ENCODE assay signal across 20 cellular contexts in the genomic region with DNA sequence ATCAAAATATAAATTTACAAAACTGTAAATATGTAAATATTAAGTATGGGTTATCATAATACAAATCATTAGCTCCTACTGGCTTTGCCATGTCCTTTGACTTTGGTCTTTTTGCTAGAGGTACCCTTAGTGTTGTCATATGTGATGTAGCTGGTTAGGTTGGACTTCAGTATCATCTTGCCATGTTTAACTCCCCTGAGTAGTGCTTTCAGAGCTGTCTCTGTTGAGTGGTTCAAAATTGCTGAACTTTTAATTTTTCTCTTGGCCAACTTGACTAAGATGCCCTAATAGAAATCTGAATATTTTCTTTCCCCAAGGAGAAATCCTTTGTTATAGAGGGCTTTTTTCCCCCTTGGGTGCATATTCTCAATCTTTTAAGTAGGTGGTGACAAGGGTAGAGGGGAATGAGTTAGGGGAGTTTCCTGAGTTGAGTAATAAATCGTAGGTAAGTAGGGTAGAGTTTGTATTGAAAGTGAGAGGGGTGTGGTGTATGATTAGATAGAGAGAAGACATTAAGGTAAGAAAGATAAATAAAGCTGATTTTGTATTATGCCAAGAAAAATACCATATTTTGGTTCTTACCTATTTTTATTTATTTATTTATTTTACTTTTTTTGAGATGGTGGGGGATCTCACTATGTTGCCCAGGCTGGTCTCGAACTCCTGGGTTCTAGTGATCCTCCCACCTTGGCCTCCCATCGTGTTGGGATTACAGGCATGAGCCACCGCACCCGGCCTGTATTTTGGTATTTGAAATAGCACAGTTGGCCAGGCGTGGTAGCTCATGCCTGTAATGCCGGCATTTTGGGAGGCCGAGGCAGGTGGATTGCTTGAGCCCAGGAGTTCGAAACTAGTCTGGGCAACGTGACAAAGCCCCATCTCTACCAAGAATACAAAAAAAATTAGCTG. TPM values are rescaled to one million over a fixed set of nuclear protein-coding genes. Genes with fewer than 3 reads are reported as not detected.
DNase-seq lines count a peak whose midpoint lies in the region; ATAC-seq and TF ChIP-seq lines count a peak whose summit lies in the region.
"Had no signal": no experiment of that assay in that cellular context is flagged by ENCODE, and none has a peak within 500 bp of the region (broad histone marks: within the 10 kb centered on the region; RNA-seq: fewer than 3 reads in every experiment).

No MANE protein-coding gene starts in this region.

- no peaks in the 10 kb centered on the region for H3K9me3 ChIP-seq in CD4-positive, alpha-beta T cell (ENCODE audit: control insufficient read depth, low read length)
- H3K9me3 ChIP-seq: HAP-1, SK-N-SH had no signal

- peaks cover 66% of the 10 kb centered on the region for H3K4me1 Mint-ChIP-seq in CD4-positive, alpha-beta T cell (ENCODE audit: low read depth)
- H3K4me1 Mint-ChIP-seq in activated CD4-positive, alpha-beta memory T cell treated with anti-CD3 and anti-CD28 coated beads, Interleukin-2, amount 10 ng/mL, durations not matched to agents 7 days and 5 days, result peaks cover 42% of the 10 kb centered on the region
- peaks cover 32% of the 10 kb centered on the region in 2 donors for H3K4me1 Mint-ChIP-seq in natural killer cell treated with Interleukin-12 subunit alpha and Interleukin-12 subunit beta and Interleukin-15 and Interleukin-18, amount 100 ng/mL, for 72 hours (ENCODE audit: low read depth in 2 of 2)
- H3K4me1 Mint-ChIP-seq in effector memory CD8-positive, alpha-beta T cell (ENCODE audit: low read depth in 2 of 2), result peaks cover 36 to 55% of the 10 kb centered on the region in 2 donors

- no peaks in the 10 kb centered on the region for H3K27me3 ChIP-seq in CD4-positive, alpha-beta T cell (ENCODE audit: control insufficient read depth, insufficient read depth, low read length)
- H3K27me3 ChIP-seq: brain microvascular endothelial cell had no signal

- CTCF ChIA-PET in CD4-positive, alpha-beta T cell (lab: Charles Lee), result interaction anchor here (1.1 kb wide), 1 partner anchor 10 kb away, joined by 3 read pairs; no protein-coding TSS in a partner anchor
- CTCF ChIA-PET in activated CD4-positive, alpha-beta memory T cell treated with anti-CD3 and anti-CD28 coated beads, Interleukin-2, amount 10 ng/mL, durations not matched to agents 7 days and 5 days (lab: Charles Lee), result interaction anchor here (0.6 to 1.3 kb wide), 4 partner anchors 147 to 199 kb away, joined by 3 read pairs; no protein-coding TSS in a partner anchor

- H3K4me3 Mint-ChIP-seq in CD4-positive, alpha-beta T cell, result no peak overlapping the region
- no peak overlapping the region for H3K4me3 Mint-ChIP-seq in activated CD4-positive, alpha-beta memory T cell treated with anti-CD3 and anti-CD28 coated beads, Interleukin-2, amount 10 ng/mL, durations not matched to agents 7 days and 5 days
- H3K4me3 Mint-ChIP-seq in natural killer cell treated with Interleukin-12 subunit alpha and Interleukin-12 subunit beta and Interleukin-15 and Interleukin-18, amount 100 ng/mL, for 72 hours, result no peak overlapping the region
- peak overlapping the region in 1 of 2 donors; percentile 2 for H3K4me3 Mint-ChIP-seq in effector memory CD8-positive, alpha-beta T cell

- no peaks in the 10 kb centered on the region for H3K27me3 Mint-ChIP-seq in CD4-positive, alpha-beta T cell
- no peaks in the 10 kb centered on the region for H3K27me3 Mint-ChIP-seq in activated CD4-positive, alpha-beta memory T cell treated with anti-CD3 and anti-CD28 coated beads, Interleukin-2, amount 10 ng/mL, durations not matched to agents 7 days and 5 days
- no peaks in the 10 kb centered on the region for H3K27me3 Mint-ChIP-seq in natural killer cell treated with Interleukin-12 subunit alpha and Interleukin-12 subunit beta and Interleukin-15 and Interleukin-18, amount 100 ng/mL, for 72 hours
- no peaks in the 10 kb centered on the region for H3K27me3 Mint-ChIP-seq in effector memory CD8-positive, alpha-beta T cell

- intact Hi-C loops in CD4-positive, alpha-beta T cell (cut with DNase I, micrococcal nuclease), result no loop called here

- POLR2A ChIA-PET in CD4-positive, alpha-beta T cell (lab: Charles Lee), result interaction anchor here (0.5 to 2.9 kb wide), 3 partner anchors 15 to 22 kb away, joined by 3 to 11 read pairs (median 4); a partner anchor contains a TSS
- POLR2A ChIA-PET in activated CD4-positive, alpha-beta memory T cell treated with anti-CD3 and anti-CD28 coated beads, Interleukin-2, amount 10 ng/mL, durations not matched to agents 7 days and 5 days (lab: Charles Lee), result interaction anchor here (0.8 to 1.8 kb wide), 3 partner anchors 19 to 131 kb away, joined by 3 to 8 read pairs (median 6); a partner anchor contains a TSS

- no peak for DNase-seq in activated CD4-positive, CD25-positive, alpha-beta regulatory T cell (lab: John Stamatoyannopoulos, UW)
- no peak for DNase-seq in CD4-positive, alpha-beta T cell
- DNase-seq in activated CD4-positive, alpha-beta memory T cell treated with anti-CD3 and anti-CD28 coated beads, Interleukin-2, amount 10 ng/mL, durations not matched to agents 7 days and 5 days, result no peak
- no peak for DNase-seq in natural killer cell treated with Interleukin-12 subunit alpha and Interleukin-12 subunit beta and Interleukin-15 and Interleukin-18, amount 100 ng/mL, for 72 hours (ENCODE audit: low spot score)
- no peak for DNase-seq in OCI-M1 (lab: John Stamatoyannopoulos, UW)
- no peak for DNase-seq in effector memory CD8-positive, alpha-beta T cell
- DNase-seq: 8988T; activated CD4-positive, alpha-beta T cell treated with anti-CD3 and anti-CD28 coated beads for 1 hour; brain microvascular endothelial cell; Calu3; left cardiac atrium; mesenchymal stem cell; NCI-H2107; NCI-H510A; posterior cingulate gyrus; SK-N-SH; stimulated activated CD4-positive, alpha-beta T cell treated with anti-CD3 and anti-CD28 coated beads, Interleukin-4, amount 100 ng/mL, for 1 hour had no signal

- no peaks in the 10 kb centered on the region for H3K9me3 Mint-ChIP-seq in CD4-positive, alpha-beta T cell
- no peaks in the 10 kb centered on the region for H3K9me3 Mint-ChIP-seq in activated CD4-positive, alpha-beta memory T cell treated with anti-CD3 and anti-CD28 coated beads, Interleukin-2, amount 10 ng/mL, durations not matched to agents 7 days and 5 days
- no peaks in the 10 kb centered on the region for H3K9me3 Mint-ChIP-seq in natural killer cell treated with Interleukin-12 subunit alpha and Interleukin-12 subunit beta and Interleukin-15 and Interleukin-18, amount 100 ng/mL, for 72 hours
- no peaks in the 10 kb centered on the region for H3K9me3 Mint-ChIP-seq in effector memory CD8-positive, alpha-beta T cell

- H3K36me3 Mint-ChIP-seq in CD4-positive, alpha-beta T cell (ENCODE audit: low read depth), result peaks cover 15% of the 10 kb centered on the region
- H3K36me3 Mint-ChIP-seq in activated CD4-positive, alpha-beta memory T cell treated with anti-CD3 and anti-CD28 coated beads, Interleukin-2, amount 10 ng/mL, durations not matched to agents 7 days and 5 days (ENCODE audit: low read depth), result peaks cover 16% of the 10 kb centered on the region
- no peaks in the 10 kb centered on the region for H3K36me3 Mint-ChIP-seq in natural killer cell treated with Interleukin-12 subunit alpha and Interleukin-12 subunit beta and Interleukin-15 and Interleukin-18, amount 100 ng/mL, for 72 hours
- H3K36me3 Mint-ChIP-seq in effector memory CD8-positive, alpha-beta T cell (ENCODE audit: insufficient read depth), result peaks cover 11% of the 10 kb centered on the region

- ATAC-seq in activated CD4-positive, CD25-positive, alpha-beta regulatory T cell treated with anti-CD3 and anti-CD28 coated beads, Interleukin-2, amount 50 U/mL, for 24 hours, result peak; percentile 90 to 92
- no peak for ATAC-seq in CD4-positive, alpha-beta T cell (ENCODE audit: poor library complexity)
- ATAC-seq in natural killer cell treated with Interleukin-12 subunit alpha and Interleukin-12 subunit beta and Interleukin-15 and Interleukin-18, amount 100 ng/mL, for 72 hours, result no peak
- no peak for ATAC-seq in GM18520 (IDR thresholded peaks at IDR 0.05; ENCODE audit: unreplicated experiment)
- no peak for ATAC-seq in effector memory CD8-positive, alpha-beta T cell (replicated peaks)
- ATAC-seq: left cardiac atrium had no signal

- peak overlapping the region; percentile 55 for H3K27ac Mint-ChIP-seq in CD4-positive, alpha-beta T cell
- peak overlapping the region; percentile 0 for H3K27ac Mint-ChIP-seq in activated CD4-positive, alpha-beta memory T cell treated with anti-CD3 and anti-CD28 coated beads, Interleukin-2, amount 10 ng/mL, durations not matched to agents 7 days and 5 days
- H3K27ac Mint-ChIP-seq in natural killer cell treated with Interleukin-12 subunit alpha and Interleukin-12 subunit beta and Interleukin-15 and Interleukin-18, amount 100 ng/mL, for 72 hours, result peak overlapping the region; percentile 4 to 27
- no peak overlapping the region for H3K27ac Mint-ChIP-seq in effector memory CD8-positive, alpha-beta T cell

- TF ChIP-seq CTCF in CD4-positive, alpha-beta T cell (IDR thresholded peaks at IDR 0.05), result no peak

- H3K27ac ChIP-seq in CD4-positive, alpha-beta T cell (ENCODE audit: low read depth, low read length), result no peak overlapping the region
- H3K27ac ChIP-seq: brain microvascular endothelial cell had no signal

RNA-seq across cellular contexts. Expression of a gene that starts 21.8 kb away (rescaled TPM):
- total RNA-seq in CD4-positive, alpha-beta T cell, result 10 to 100 TPM; 27.1 to 27.9 TPM
- total RNA-seq in activated CD4-positive, alpha-beta memory T cell treated with anti-CD3 and anti-CD28 coated beads, Interleukin-2, amount 10 ng/mL, durations not matched to agents 7 days and 5 days, result 10 to 100 TPM; 33.6 to 35.0 TPM
- total RNA-seq in natural killer cell treated with Interleukin-12 subunit alpha and Interleukin-12 subunit beta and Interleukin-15 and Interleukin-18, amount 100 ng/mL, for 72 hours, result 10 to 100 TPM; 23.9 to 24.8 TPM

Comparison
In these comparisons a context has a peak if more than half of its experiments do, and no peak if none do; other contexts are left out.
1. ATAC-seq: peak in activated CD4-positive, CD25-positive, alpha-beta regulatory T cell treated with anti-CD3 and anti-CD28 coated beads, Interleukin-2, amount 50 U/mL, for 24 hours (2 of 2); none in CD4-positive, alpha-beta T cell (single experiment), natural killer cell treated with Interleukin-12 subunit alpha and Interleukin-12 subunit beta and Interleukin-15 and Interleukin-18, amount 100 ng/mL, for 72 hours (0 of 2), GM18520 (single experiment) and effector memory CD8-positive, alpha-beta T cell (single experiment).
2. H3K27ac Mint-ChIP-seq: peak in CD4-positive, alpha-beta T cell (single experiment), activated CD4-positive, alpha-beta memory T cell treated with anti-CD3 and anti-CD28 coated beads, Interleukin-2, amount 10 ng/mL, durations not matched to agents 7 days and 5 days (single experiment) and natural killer cell treated with Interleukin-12 subunit alpha and Interleukin-12 subunit beta and Interleukin-15 and Interleukin-18, amount 100 ng/mL, for 72 hours (2 of 2); none in effector memory CD8-positive, alpha-beta T cell (0 of 2).